Comparison of ENCODE assay signal across 10 cellular contexts in the genomic region with DNA sequence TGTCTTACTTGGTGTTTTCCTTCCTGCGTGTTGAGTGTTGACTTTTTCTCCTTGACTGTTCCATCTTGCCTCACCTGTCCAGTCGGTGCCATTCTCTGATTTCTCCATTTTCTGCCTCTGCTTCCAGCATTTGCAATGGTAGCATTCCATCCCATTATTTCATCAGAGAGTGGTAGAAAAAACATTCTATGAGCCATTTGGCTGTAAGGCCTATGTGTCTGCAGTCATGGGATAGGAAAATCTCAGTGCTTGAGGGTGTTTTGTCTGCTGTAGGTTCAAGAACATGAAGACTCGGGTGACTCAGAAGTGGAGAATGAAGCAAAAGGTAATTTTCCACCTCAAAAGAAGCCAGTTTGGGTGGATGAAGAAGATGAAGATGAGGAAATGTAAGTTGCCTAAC. TPM values are rescaled to one million over a fixed set of nuclear protein-coding genes. Genes with fewer than 3 reads are reported as not detected.
A peak's percentile ranks its signal among the peaks of the same experiment; 100 is the strongest.
DNase-seq lines count a peak whose midpoint lies in the region; ATAC-seq, FAIRE-seq and TF ChIP-seq lines count a peak whose summit lies in the region.
"Had no signal": no experiment of that assay in that cellular context is flagged by ENCODE, and none has a peak within 500 bp of the region (broad histone marks: within the 10 kb centered on the region; RNA-seq: fewer than 3 reads in every experiment).

No MANE protein-coding gene starts in this region.

- intact Hi-C loops in HepG2 (cut with micrococcal nuclease; ENCODE audit: unreplicated experiment) (no loop called here), right lobe of liver (cut with DNase I) (no loop called here), posterior vena cava (cut with DNase I) (no loop called here)

- H3K4me3 Mint-ChIP-seq in WTC11, result peak overlapping the region; percentile 63
- peak overlapping the region; percentile 27 for H3K4me3 Mint-ChIP-seq in glutamatergic neuron (ENCODE audit: unreplicated experiment)

- FAIRE-seq in HepG2 (lab: Jason Lieb, UNC), result no peak

- POLR2A ChIA-PET in HepG2 (lab: Yijun Ruan, JAX), result no interaction called here
- POLR2A ChIA-PET in WTC11 (lab: Charles Lee), result no interaction called here

- CTCF ChIA-PET in HepG2 (lab: Yijun Ruan, JAX; ENCODE audit: low intra/inter-chr PET ratio, low total read pairs) (no interaction called here), WTC11 (lab: Charles Lee) (no interaction called here)

- no peak overlapping the region for H3K27ac ChIP-seq in HepG2 (ENCODE audit: extremely low read length, insufficient read depth, low read length)
- no peak overlapping the region for H3K27ac ChIP-seq in right lobe of liver

- H3K27ac Mint-ChIP-seq in WTC11 (peak overlapping the region; percentile 52), glutamatergic neuron (ENCODE audit: unreplicated experiment) (no peak overlapping the region)

- 0 out of 6 replicates have a peak overlapping the region, but pooled peaks of 1 of the 3 experiments have one; percentile 8 for H3K4me3 ChIP-seq in HepG2 (replicated peaks in 1 of 3; ENCODE audit: insufficient read depth in 1 of 3, low read depth in 2 of 3, low read length in 3 of 3)
- no peak overlapping the region for H3K4me3 ChIP-seq in right lobe of liver

- H2AFZ ChIP-seq in HepG2 (ENCODE audit: low read length), result no peak overlapping the region

- H3K36me3 ChIP-seq in HepG2 (replicated peaks in 1 of 2; ENCODE audit: control insufficient read depth in 1 of 2, insufficient read depth in 2 of 2, low read length in 2 of 2) (peaks cover 14 to 47% of the 10 kb centered on the region in 2 experiments), right lobe of liver (peaks cover 0 to 18% (median 7%) of the 10 kb centered on the region in 4 donors)

- H3K36me3 Mint-ChIP-seq in WTC11, result peaks cover 47% of the 10 kb centered on the region
- no peaks in the 10 kb centered on the region for H3K36me3 Mint-ChIP-seq in glutamatergic neuron (ENCODE audit: unreplicated experiment)

- peaks cover 65% of the 10 kb centered on the region for H3K79me2 ChIP-seq in HepG2 (ENCODE audit: insufficient read depth, low read length)

- 93% methylated on average over 3 of the region's 3 CpGs for WGBS in HepG2 (ENCODE audit: low lambda C conversion rate)
- 98% methylated on average over 3 of the region's 3 CpGs for WGBS in right lobe of liver (ENCODE audit: insufficient coverage, low coverage, low lambda C conversion rate, missing lambda C conversion rate)

- in situ Hi-C loops in HepG2 (cut with HindIII; ENCODE audit: extremely low pct_ligation_motif_present, low pct_unique_long_range_greater_than_20kb), result no loop called here

- DNase-seq in HepG2 (ENCODE audit: low spot score) (no peak), right lobe of liver (no peak), WTC11 (ENCODE audit: low spot score) (no peak), glutamatergic neuron (no peak), NCI-H2081 treated with DMSO at 0.1 percent for 48 hours (lab: John Stamatoyannopoulos, UW) (no peak), posterior vena cava (ENCODE audit: low spot score) (no peak)
- DNase-seq in activated CD4-positive, CD25-positive, alpha-beta regulatory T cell treated with anti-CD3 and anti-CD28 coated beads, Interleukin-2, amount 50 U/mL, for 72 hours, result no peak
- DNase-seq: activated CD8-positive, alpha-beta memory T cell treated with anti-CD3 and anti-CD28 coated beads, Interleukin-2, amount 50 U/mL, for 4 hours; SHP77 had no signal

- H3K27me3 Mint-ChIP-seq in WTC11 (ENCODE audit: low read depth) (no peaks in the 10 kb centered on the region), glutamatergic neuron (ENCODE audit: unreplicated experiment) (peaks cover 10% of the 10 kb centered on the region)

- H3K9ac ChIP-seq in HepG2 (ENCODE audit: insufficient read depth, low read depth, low read length), result no peak overlapping the region

- H3K9me3 ChIP-seq in HepG2 (ENCODE audit: low read length) (no peaks in the 10 kb centered on the region), right lobe of liver (no peaks in the 10 kb centered on the region)

- BruUV-seq in HepG2 (replicated peaks; lab: Mats Ljungman, UMichigan), result no TSS peak

- TF ChIP-seq RAD21 in HepG2 (CRISPR knock-in tag; IDR thresholded peaks at IDR 0.05), result no peak

- TF ChIP-seq EP300 in HepG2 (IDR thresholded peaks at IDR 0.05; ENCODE audit: low read depth in 2 of 2, low read length in 2 of 2) (no peak), HepG2 (CRISPR knock-in tag; IDR thresholded peaks at IDR 0.05; ENCODE audit: borderline replicate concordance) (no peak)

- H4K20me1 ChIP-seq in HepG2 (ENCODE audit: insufficient read depth, low read length), result peaks cover 35% of the 10 kb centered on the region

- TF ChIP-seq CTCF in HepG2 (CRISPR knock-in tag; IDR thresholded peaks at IDR 0.05), result no peak
- no peak for TF ChIP-seq CTCF in right lobe of liver (IDR thresholded peaks at IDR 0.05)
- no peak for TF ChIP-seq CTCF in WTC11 (IDR thresholded peaks at IDR 0.05)
- no peak for TF ChIP-seq CTCF in glutamatergic neuron (IDR thresholded peaks at IDR 0.05; ENCODE audit: partially characterized antibody, unreplicated experiment)

- peaks cover 28% of the 10 kb centered on the region for H3K4me1 Mint-ChIP-seq in WTC11
- peaks cover 15% of the 10 kb centered on the region for H3K4me1 Mint-ChIP-seq in glutamatergic neuron (ENCODE audit: low read depth, unreplicated experiment)

- TF ChIP-seq POLR2A in HepG2 (IDR thresholded peaks at IDR 0.05; ENCODE audit: insufficient read depth in 1 of 2, low read depth in 2 of 2, low read length in 2 of 2) (no peak), right lobe of liver (IDR thresholded peaks at IDR 0.05) (no peak)

- ATAC-seq in HepG2 (no peak), right lobe of liver (no peak), WTC11 (no peak), esophagus mucosa (no peak)

- peak overlapping the region; percentile 92 for H3K4me2 ChIP-seq in HepG2 (ENCODE audit: low read depth, low read length)

- peaks cover 40% of the 10 kb centered on the region for H3K4me1 ChIP-seq in HepG2 (ENCODE audit: insufficient read depth, low read length)
- H3K4me1 ChIP-seq in right lobe of liver, result peaks cover 0 to 23% (median 6%) of the 10 kb centered on the region in 4 donors

- H3K27me3 ChIP-seq in HepG2 (ENCODE audit: control insufficient read depth in 1 of 2, insufficient read depth in 2 of 2, low read length in 2 of 2) (no peaks in the 10 kb centered on the region; a peak in 1 of 5 replicates), right lobe of liver (no peaks in the 10 kb centered on the region)

- H3K9me3 Mint-ChIP-seq in WTC11 (no peaks in the 10 kb centered on the region), glutamatergic neuron (ENCODE audit: unreplicated experiment) (peaks cover 9% of the 10 kb centered on the region)

RNA-seq across cellular contexts. Expression of a gene that starts 2.7 kb away (rescaled TPM):
- total RNA-seq in HepG2 (2016; rRNA removed; fragmentation: Illumina TruSeq; extraction: Trizol) (104 and 151 TPM in 2 replicates), right lobe of liver (10 to 100 TPM; 12.0 to 15.3 (median 13.7) TPM), WTC11 (2021) (67.4 to 74.4 TPM (median 68.8 TPM) in 3 replicates), glutamatergic neuron (ENCODE audit: unreplicated experiment) (23.9 TPM), posterior vena cava (10 to 100 TPM; 19.3 to 21.7 TPM), esophagus mucosa (27.4 TPM)
- total RNA-seq in HepG2 (2016; cell fraction: cytosol; rRNA removed; fragmentation: Illumina TruSeq; extraction: Trizol; ENCODE audit: low read depth), result 24.5 and 30.0 TPM in 2 replicates
- total RNA-seq in HepG2 (2016; cell fraction: insoluble cytoplasmic fraction; rRNA removed; fragmentation: Illumina TruSeq; extraction: Trizol), result 112 and 154 TPM in 2 replicates
- 40.8 and 48.5 TPM in 2 replicates for total RNA-seq in HepG2 (2016; cell fraction: membrane; rRNA removed; fragmentation: Illumina TruSeq; extraction: Trizol)
- 64.6 and 66.3 TPM in 2 replicates for total RNA-seq in HepG2 (2016; cell fraction: nucleus; rRNA removed; fragmentation: Illumina TruSeq; extraction: Trizol)
- 23.8 and 35.2 TPM in 2 replicates for polyA plus RNA-seq in HepG2 (2011; rRNA removed)
- polyA plus RNA-seq in HepG2 (2011; cell fraction: cytosol; rRNA removed), result 14.8 and 20.4 TPM in 2 replicates
- 11.4 and 15.8 TPM in 2 replicates for polyA plus RNA-seq in HepG2 (2011; cell fraction: nucleus; rRNA removed)
- polyA plus RNA-seq in HepG2 (2012), result 48.6 and 55.3 TPM in 2 replicates
- polyA plus RNA-seq in HepG2 (2016; cell fraction: cytosol; fragmentation: Illumina TruSeq; extraction: Trizol; ENCODE audit: low read depth), result 18.3 and 21.3 TPM in 2 replicates
- polyA plus RNA-seq in HepG2 (2016; cell fraction: insoluble cytoplasmic fraction; fragmentation: Illumina TruSeq; extraction: Trizol; ENCODE audit: low read depth), result 117 and 122 TPM in 2 replicates
- polyA plus RNA-seq in HepG2 (2016; cell fraction: membrane; fragmentation: Illumina TruSeq; extraction: Trizol; ENCODE audit: low read depth), result 29.2 and 34.9 TPM in 2 replicates
- polyA plus RNA-seq in HepG2 (2016; cell fraction: nucleus; fragmentation: Illumina TruSeq; extraction: Trizol; ENCODE audit: insufficient read depth, low read depth), result 63.7 and 65.9 TPM in 2 replicates
- polyA minus RNA-seq in HepG2 (2011; rRNA and poly(A)+ RNA removed; ENCODE audit: low replicate concordance), result 3.9 and 7.1 TPM in 2 replicates
- polyA minus RNA-seq in HepG2 (2011; cell fraction: cytosol; rRNA and poly(A)+ RNA removed), result 13.8 and 14.9 TPM in 2 replicates
- polyA minus RNA-seq in HepG2 (2011; cell fraction: nucleus; rRNA and poly(A)+ RNA removed), result 33.5 and 38.0 TPM in 2 replicates

RNA-seq across cellular contexts. Expression of a gene that starts 3.2 kb away (rescaled TPM):
- total RNA-seq in HepG2 (2016; rRNA removed; fragmentation: Illumina TruSeq; extraction: Trizol) (20.9 and 21.7 TPM in 2 replicates), right lobe of liver (1 to 10 TPM; 4.4 to 8.8 (median 7.4) TPM), WTC11 (2021) (40.6 to 42.9 TPM (median 42.4 TPM) in 3 replicates), glutamatergic neuron (ENCODE audit: unreplicated experiment) (32.3 TPM), posterior vena cava (1 to 10 TPM; 8.8 to 9.9 TPM), esophagus mucosa (8.2 TPM)
- total RNA-seq in HepG2 (2016; cell fraction: cytosol; rRNA removed; fragmentation: Illumina TruSeq; extraction: Trizol; ENCODE audit: low read depth), result 12.7 and 15.2 TPM in 2 replicates
- total RNA-seq in HepG2 (2016; cell fraction: insoluble cytoplasmic fraction; rRNA removed; fragmentation: Illumina TruSeq; extraction: Trizol), result 20.5 and 21.6 TPM in 2 replicates
- 11.8 and 12.7 TPM in 2 replicates for total RNA-seq in HepG2 (2016; cell fraction: membrane; rRNA removed; fragmentation: Illumina TruSeq; extraction: Trizol)
- 39.9 and 43.9 TPM in 2 replicates for total RNA-seq in HepG2 (2016; cell fraction: nucleus; rRNA removed; fragmentation: Illumina TruSeq; extraction: Trizol)
- polyA plus RNA-seq in HepG2 (2011; rRNA removed), result 17.4 and 20.9 TPM in 2 replicates
- 6.1 and 11.1 TPM in 2 replicates for polyA plus RNA-seq in HepG2 (2011; cell fraction: cytosol; rRNA removed)
- polyA plus RNA-seq in HepG2 (2011; cell fraction: nucleus; rRNA removed), result 15.4 and 20.9 TPM in 2 replicates
- 19.7 and 28.2 TPM in 2 replicates for polyA plus RNA-seq in HepG2 (2012)
- polyA plus RNA-seq in HepG2 (2016; cell fraction: cytosol; fragmentation: Illumina TruSeq; extraction: Trizol; ENCODE audit: low read depth), result 0.93 TPM in 2 replicates
- 19.2 and 20.3 TPM in 2 replicates for polyA plus RNA-seq in HepG2 (2016; cell fraction: insoluble cytoplasmic fraction; fragmentation: Illumina TruSeq; extraction: Trizol; ENCODE audit: low read depth)
- polyA plus RNA-seq in HepG2 (2016; cell fraction: membrane; fragmentation: Illumina TruSeq; extraction: Trizol; ENCODE audit: low read depth), result 4.2 and 4.3 TPM in 2 replicates
- polyA plus RNA-seq in HepG2 (2016; cell fraction: nucleus; fragmentation: Illumina TruSeq; extraction: Trizol; ENCODE audit: insufficient read depth, low read depth), result 33.0 and 35.5 TPM in 2 replicates
- 6.1 and 11.3 TPM in 2 replicates for polyA minus RNA-seq in HepG2 (2011; rRNA and poly(A)+ RNA removed; ENCODE audit: low replicate concordance)
- 16.7 and 17.5 TPM in 2 replicates for polyA minus RNA-seq in HepG2 (2011; cell fraction: cytosol; rRNA and poly(A)+ RNA removed)
- 106 and 110 TPM in 2 replicates for polyA minus RNA-seq in HepG2 (2011; cell fraction: nucleus; rRNA and poly(A)+ RNA removed)
